9 cellular contexts compared by ENCODE assay signal in genomic region chr4:6688879-6689505, GRCh38. TPM values are rescaled to one million over a fixed set of nuclear protein-coding genes. Genes with fewer than 3 reads are reported as not detected.
DNase-seq lines count a peak whose midpoint lies in the region; ATAC-seq, FAIRE-seq and TF ChIP-seq lines count a peak whose summit lies in the region.
"Had no signal": no experiment of that assay in that cellular context is flagged by ENCODE, and none has a peak within 500 bp of the region (broad histone marks: within the 10 kb centered on the region; RNA-seq: fewer than 3 reads in every experiment).

No MANE protein-coding gene starts in this region.

- H3K27me3 ChIP-seq in A673 (replicated peaks; ENCODE audit: insufficient read depth, low read depth, low read length, poor library complexity), result no peaks in the 10 kb centered on the region
- no peaks in the 10 kb centered on the region for H3K27me3 ChIP-seq in GM12878 (replicated peaks in 1 of 2; ENCODE audit: control insufficient read depth in 2 of 2, insufficient read depth in 2 of 2, low read length in 1 of 2)
- no peaks in the 10 kb centered on the region; a peak in 1 of 5 replicates for H3K27me3 ChIP-seq in HepG2 (ENCODE audit: control insufficient read depth in 1 of 2, insufficient read depth in 2 of 2, low read length in 2 of 2)

- TF ChIP-seq RAD21 in GM12878 (IDR thresholded peaks at IDR 0.05; ENCODE audit: insufficient read depth, low read depth, low read length) (no peak), HepG2 (CRISPR knock-in tag; IDR thresholded peaks at IDR 0.05) (no peak)

- H3K4me3 ChIP-seq in A673 (ENCODE audit: low read depth, low read length, poor library complexity, severe bottlenecking), result no peak overlapping the region
- H3K4me3 ChIP-seq in GM12878, result no peak overlapping the region
- peak overlapping the region; percentile 49 to 74 (median 66); a peak in 5 of 6 replicates for H3K4me3 ChIP-seq in HepG2 (replicated peaks in 1 of 3; ENCODE audit: insufficient read depth in 1 of 3, low read depth in 2 of 3, low read length in 3 of 3)

- CTCF ChIA-PET in A673 (lab: Charles Lee), result no interaction called here
- CTCF ChIA-PET in GM12878 (lab: Yijun Ruan, JAX), result no interaction called here
- CTCF ChIA-PET in HepG2 (lab: Yijun Ruan, JAX; ENCODE audit: low intra/inter-chr PET ratio, low total read pairs), result interaction anchor here (1.9 to 2.3 kb wide), 2 partner anchors 10 to 14 kb away, joined by 4 to 10 read pairs; a partner anchor contains a TSS

- no peak for TF ChIP-seq CTCF in A673 (conservative IDR thresholded peaks at IDR 0.05; ENCODE audit: low read depth, low read length)
- TF ChIP-seq CTCF in GM12878 (IDR thresholded peaks at IDR 0.05 in 2 of 3, conservative IDR thresholded peaks at IDR 0.05 in 1 of 3; ENCODE audit: control insufficient read depth in 2 of 3, extremely low read depth in 1 of 3, insufficient read depth in 1 of 3, low read depth in 3 of 3, low read length in 3 of 3), result no peak
- peak; percentile 44 for TF ChIP-seq CTCF in HepG2 (CRISPR knock-in tag; IDR thresholded peaks at IDR 0.05)

- no peak overlapping the region for H2AFZ ChIP-seq in GM12878 (ENCODE audit: control insufficient read depth, low read depth, low read length)
- H2AFZ ChIP-seq in HepG2 (ENCODE audit: low read length), result no peak overlapping the region

- TF ChIP-seq EP300 in GM12878 (IDR thresholded peaks at IDR 0.05; ENCODE audit: borderline replicate concordance in 1 of 2, control insufficient read depth in 1 of 2, low read depth in 2 of 2, low read length in 2 of 2), result no peak
- TF ChIP-seq EP300 in HepG2 (IDR thresholded peaks at IDR 0.05; ENCODE audit: low read depth in 2 of 2, low read length in 2 of 2), result peak in 1 of 2 experiments; percentile 53; a peak in 1 of 4 replicates
- 0 out of 2 replicates have a peak, but pooled peaks have one; percentile 6 for TF ChIP-seq EP300 in HepG2 (CRISPR knock-in tag; IDR thresholded peaks at IDR 0.05; ENCODE audit: borderline replicate concordance)

- SMC1A ChIA-PET in GM12878 (lab: Charles Lee; ENCODE audit: uncharacterized antibody, unreplicated experiment), result no interaction called here

- RAD21 ChIA-PET in GM12878 (lab: Charles Lee; ENCODE audit: unreplicated experiment), result interaction anchor here (0.6 kb wide), 1 partner anchor 150 kb away, joined by 3 read pairs; no protein-coding TSS in a partner anchor

- in situ Hi-C loops in GM12878 (cut with MboI), result no loop called here
- in situ Hi-C loops in HepG2 (cut with HindIII; ENCODE audit: extremely low pct_ligation_motif_present, low pct_unique_long_range_greater_than_20kb), result no loop called here

- ATAC-seq in GM12878 (peak; percentile 94), HepG2 (peak; percentile 62)

- no peaks in the 10 kb centered on the region for H3K4me1 ChIP-seq in A673 (ENCODE audit: insufficient read depth, low read length, poor library complexity, severe bottlenecking)
- peaks cover 11% of the 10 kb centered on the region for H3K4me1 ChIP-seq in GM12878 (ENCODE audit: control insufficient read depth, insufficient read depth, low read length)
- peaks cover 75% of the 10 kb centered on the region for H3K4me1 ChIP-seq in HepG2 (ENCODE audit: insufficient read depth, low read length)

- intact Hi-C loops in A673 (cut with micrococcal nuclease; ENCODE audit: unreplicated experiment) (no loop called here), GM12878 (cut with micrococcal nuclease; ENCODE audit: unreplicated experiment) (no loop called here), HepG2 (cut with micrococcal nuclease; ENCODE audit: unreplicated experiment) (loop anchor here (2.0 to 10.0 kb wide), 3 partner anchors 14 to 64 kb away; partner anchors contain the start of gene MRFAP1)

- TF ChIP-seq POLR2A in GM12878 (IDR thresholded peaks at IDR 0.05; ENCODE audit: low read depth, low read length) (no peak), HepG2 (IDR thresholded peaks at IDR 0.05; ENCODE audit: insufficient read depth in 1 of 2, low read depth in 2 of 2, low read length in 2 of 2) (peak in 1 of 2 experiments; percentile 32; a peak in 2 of 4 replicates)

- H3K27ac ChIP-seq in A673 (ENCODE audit: low read depth, low read length, poor library complexity, severe bottlenecking), result no peak overlapping the region
- H3K27ac ChIP-seq in GM12878 (ENCODE audit: control insufficient read depth, insufficient read depth), result no peak overlapping the region
- H3K27ac ChIP-seq in HepG2 (ENCODE audit: extremely low read length, insufficient read depth, low read length), result peak overlapping the region; percentile 94

- H3K79me2 ChIP-seq in GM12878 (ENCODE audit: control insufficient read depth, insufficient read depth, low read length), result no peaks in the 10 kb centered on the region
- peaks cover 11% of the 10 kb centered on the region for H3K79me2 ChIP-seq in HepG2 (ENCODE audit: insufficient read depth, low read length)

- no peak overlapping the region for H3K9ac ChIP-seq in GM12878 (ENCODE audit: control insufficient read depth, insufficient read depth, low read length)
- H3K9ac ChIP-seq in HepG2 (ENCODE audit: insufficient read depth, low read depth, low read length), result peak overlapping the region; percentile 75

- FAIRE-seq in GM19239 (lab: Jason Lieb, UNC), result peak; percentile 61
- no peak for FAIRE-seq in GM12878 (lab: Jason Lieb, UNC)
- FAIRE-seq in HepG2 (lab: Jason Lieb, UNC), result peak; percentile 92

- H3K9me3 ChIP-seq in A673 (ENCODE audit: low read depth, low read length, poor library complexity, severe bottlenecking) (no peaks in the 10 kb centered on the region), GM12878 (replicated peaks; ENCODE audit: control insufficient read depth, insufficient read depth, low read length) (no peaks in the 10 kb centered on the region), HepG2 (ENCODE audit: low read length) (no peaks in the 10 kb centered on the region)

- BruUV-seq in A673 (replicated peaks; lab: Mats Ljungman, UMichigan), result no TSS peak
- no TSS peak for BruUV-seq in GM12878 (replicated peaks; lab: Mats Ljungman, UMichigan)
- no TSS peak for BruUV-seq in HepG2 (replicated peaks; lab: Mats Ljungman, UMichigan)

- no peaks in the 10 kb centered on the region for H3K36me3 ChIP-seq in A673 (ENCODE audit: insufficient read depth, low read length, poor library complexity, severe bottlenecking)
- no peaks in the 10 kb centered on the region for H3K36me3 ChIP-seq in GM12878 (ENCODE audit: control insufficient read depth in 2 of 2, insufficient read depth in 2 of 2, low read length in 1 of 2)
- no peaks in the 10 kb centered on the region for H3K36me3 ChIP-seq in HepG2 (replicated peaks in 1 of 2; ENCODE audit: control insufficient read depth in 1 of 2, insufficient read depth in 2 of 2, low read length in 2 of 2)

- peak overlapping the region; percentile 71; the same call in 1 of the 2 replicates for H3K4me2 ChIP-seq in GM12878 (ENCODE audit: control insufficient read depth, insufficient read depth)
- peak overlapping the region; percentile 91 for H3K4me2 ChIP-seq in HepG2 (ENCODE audit: low read depth, low read length)

- peak; percentile 74 for DNase-seq in A673 (ENCODE audit: low spot score)
- DNase-seq in GM19239 (ENCODE audit: insufficient read length, low spot score), result peak; percentile 53
- DNase-seq in HK-2 (ENCODE audit: unreplicated experiment), result peak; percentile 90
- peak; percentile 84 for DNase-seq in UCSD-AML1 (lab: John Stamatoyannopoulos, UW; ENCODE audit: unreplicated experiment)
- no peak for DNase-seq in GM12878 (ENCODE audit: low read depth, low spot score)
- peak; percentile 91 for DNase-seq in HepG2 (ENCODE audit: low spot score)
- peak; percentile 40 for DNase-seq in stimulated activated CD8-positive, alpha-beta memory T cell treated with anti-CD3 and anti-CD28 coated beads, Interleukin-15, amount 100 ng/mL, for 24 hours (ENCODE audit: low read depth)
- DNase-seq in NCI-H1417 treated with DMSO at 0.1 percent for 48 hours (lab: John Stamatoyannopoulos, UW), result no peak

- no peaks in the 10 kb centered on the region for H4K20me1 ChIP-seq in GM12878 (ENCODE audit: control insufficient read depth, insufficient read depth)
- H4K20me1 ChIP-seq in HepG2 (ENCODE audit: insufficient read depth, low read length), result no peaks in the 10 kb centered on the region

- POLR2A ChIA-PET in A673 (lab: Charles Lee; ENCODE audit: low non-redundant PET), result no interaction called here
- POLR2A ChIA-PET in GM12878 (lab: Charles Lee), result no interaction called here
- POLR2A ChIA-PET in HepG2 (lab: Yijun Ruan, JAX), result interaction anchor here (0.6 to 5.5 kb wide), 14 partner anchors 8 to 413 kb away, joined by 3 to 122 read pairs (median 4); partner anchors contain the start of genes BLOC1S4, GRPEL1, MRFAP1 and MRFAP1L1

- WGBS in GM12878 (ENCODE audit: insufficient coverage, insufficient replicate concordance, low lambda C conversion rate, missing lambda C conversion rate), result 23% methylated on average over 23 of the region's 23 CpGs
- WGBS in HepG2 (ENCODE audit: low lambda C conversion rate), result under 1% methylated on average over 18 of the region's 23 CpGs

RNA-seq across cellular contexts. Expression of gene S100P, which starts 4.7 kb away (rescaled TPM):
- total RNA-seq in A673 (2021) (0.45 and 0.98 TPM in 2 replicates), GM12878 (2014; rRNA removed) (not detected in 2 replicates), GM12878 (2014; rRNA removed; fragmentation: Illumina TruSeq; extraction: Trizol) (not detected in 2 replicates), GM12878 (2021) (0.37 and 0.90 TPM in 2 replicates), HepG2 (2016; rRNA removed; fragmentation: Illumina TruSeq; extraction: Trizol) (278 and 348 TPM in 2 replicates)
- total RNA-seq in GM12878 (2013; cell fraction: nucleolus; rRNA removed), result not detected in 2 replicates
- polyA plus RNA-seq in GM12878 (2011; ENCODE audit: low read depth), result not detected
- polyA plus RNA-seq in GM12878 (2011; rRNA removed) (not detected in 2 replicates), GM12878 (2014; fragmentation: Illumina TruSeq; extraction: Trizol) (not detected in 2 replicates), GM12878 (2014; fragmentation: Nextera tagmentation; extraction: Ambion mirVana) (not detected), GM12878 (2014; rRNA removed) (not detected in 2 replicates), GM12878 (2016; fragmentation: Nextera tagmentation; extraction: Ambion mirVana) (not detected), HepG2 (2011; rRNA removed) (1,649 and 1,898 TPM in 2 replicates)
- not detected in 2 replicates for polyA plus RNA-seq in GM12878 (2011; cell fraction: cytosol; rRNA removed)
- not detected in 2 replicates for polyA plus RNA-seq in GM12878 (2011; cell fraction: nucleus; rRNA removed)
- not detected in 2 replicates for polyA plus RNA-seq in GM12878 (2012)
- not detected in 2 replicates for polyA minus RNA-seq in GM12878 (2011; rRNA and poly(A)+ RNA removed)
- 14.4 and 27.8 TPM in 2 replicates for polyA minus RNA-seq in GM12878 (2011; cell fraction: cytosol; rRNA and poly(A)+ RNA removed)
- 3.7 and 12.0 TPM in 2 replicates for polyA minus RNA-seq in GM12878 (2011; cell fraction: nucleus; rRNA and poly(A)+ RNA removed)
- total RNA-seq in HepG2 (2016; cell fraction: cytosol; rRNA removed; fragmentation: Illumina TruSeq; extraction: Trizol; ENCODE audit: low read depth), result 36.9 and 39.1 TPM in 2 replicates
- 251 and 366 TPM in 2 replicates for total RNA-seq in HepG2 (2016; cell fraction: insoluble cytoplasmic fraction; rRNA removed; fragmentation: Illumina TruSeq; extraction: Trizol)
- total RNA-seq in HepG2 (2016; cell fraction: membrane; rRNA removed; fragmentation: Illumina TruSeq; extraction: Trizol), result 71.8 and 83.2 TPM in 2 replicates
- 84.8 and 90.9 TPM in 2 replicates for total RNA-seq in HepG2 (2016; cell fraction: nucleus; rRNA removed; fragmentation: Illumina TruSeq; extraction: Trizol)
- polyA plus RNA-seq in HepG2 (2011; cell fraction: cytosol; rRNA removed), result 422 and 472 TPM in 2 replicates
- polyA plus RNA-seq in HepG2 (2011; cell fraction: nucleus; rRNA removed), result 82.9 and 122 TPM in 2 replicates
- polyA plus RNA-seq in HepG2 (2012), result 700 and 2,334 TPM in 2 replicates
- 30.5 and 35.0 TPM in 2 replicates for polyA plus RNA-seq in HepG2 (2016; cell fraction: cytosol; fragmentation: Illumina TruSeq; extraction: Trizol; ENCODE audit: low read depth)
- 150 and 168 TPM in 2 replicates for polyA plus RNA-seq in HepG2 (2016; cell fraction: insoluble cytoplasmic fraction; fragmentation: Illumina TruSeq; extraction: Trizol; ENCODE audit: low read depth)
- 38.8 and 42.8 TPM in 2 replicates for polyA plus RNA-seq in HepG2 (2016; cell fraction: membrane; fragmentation: Illumina TruSeq; extraction: Trizol; ENCODE audit: low read depth)
- 79.1 and 81.3 TPM in 2 replicates for polyA plus RNA-seq in HepG2 (2016; cell fraction: nucleus; fragmentation: Illumina TruSeq; extraction: Trizol; ENCODE audit: insufficient read depth, low read depth)
- polyA minus RNA-seq in HepG2 (2011; rRNA and poly(A)+ RNA removed; ENCODE audit: low replicate concordance), result 151 and 198 TPM in 2 replicates
- 87.0 and 146 TPM in 2 replicates for polyA minus RNA-seq in HepG2 (2011; cell fraction: cytosol; rRNA and poly(A)+ RNA removed)
- 37.3 and 51.0 TPM in 2 replicates for polyA minus RNA-seq in HepG2 (2011; cell fraction: nucleus; rRNA and poly(A)+ RNA removed)
- polyA plus RNA-seq: neural cell had no signal

RNA-seq across cellular contexts. Expression of gene MRFAP1L1, which starts 20.7 kb away (rescaled TPM):
- total RNA-seq in A673 (2021) (60.8 and 61.0 TPM in 2 replicates), GM12878 (2014; rRNA removed) (41.3 and 52.4 TPM in 2 replicates), GM12878 (2014; rRNA removed; fragmentation: Illumina TruSeq; extraction: Trizol) (61.3 and 65.8 TPM in 2 replicates), GM12878 (2021) (44.0 and 44.2 TPM in 2 replicates), HepG2 (2016; rRNA removed; fragmentation: Illumina TruSeq; extraction: Trizol) (76.6 and 124 TPM in 2 replicates)
- total RNA-seq in GM12878 (2013; cell fraction: nucleolus; rRNA removed), result 29.8 and 30.0 TPM in 2 replicates
- 27.4 TPM for polyA plus RNA-seq in GM12878 (2011; ENCODE audit: low read depth)
- polyA plus RNA-seq in GM12878 (2011; rRNA removed) (85.1 and 117 TPM in 2 replicates), GM12878 (2014; fragmentation: Illumina TruSeq; extraction: Trizol) (61.1 and 67.8 TPM in 2 replicates), GM12878 (2014; fragmentation: Nextera tagmentation; extraction: Ambion mirVana) (10 to 100 TPM; 30.6 to 34.5 TPM), GM12878 (2014; rRNA removed) (51.3 and 58.7 TPM in 2 replicates), GM12878 (2016; fragmentation: Nextera tagmentation; extraction: Ambion mirVana) (10 to 100 TPM; 52.2 to 53.6 TPM), HepG2 (2011; rRNA removed) (39.9 and 44.8 TPM in 2 replicates)
- polyA plus RNA-seq in GM12878 (2011; cell fraction: cytosol; rRNA removed), result 29.5 and 33.3 TPM in 2 replicates
- polyA plus RNA-seq in GM12878 (2011; cell fraction: nucleus; rRNA removed), result 43.6 and 56.6 TPM in 2 replicates
- 36.0 and 41.9 TPM in 2 replicates for polyA plus RNA-seq in GM12878 (2012)
- polyA minus RNA-seq in GM12878 (2011; rRNA and poly(A)+ RNA removed), result 20.3 and 23.2 TPM in 2 replicates
- polyA minus RNA-seq in GM12878 (2011; cell fraction: cytosol; rRNA and poly(A)+ RNA removed), result 9.1 and 12.2 TPM in 2 replicates
- 15.6 and 21.7 TPM in 2 replicates for polyA minus RNA-seq in GM12878 (2011; cell fraction: nucleus; rRNA and poly(A)+ RNA removed)
- total RNA-seq in HepG2 (2016; cell fraction: cytosol; rRNA removed; fragmentation: Illumina TruSeq; extraction: Trizol; ENCODE audit: low read depth), result 12.0 and 14.9 TPM in 2 replicates
- total RNA-seq in HepG2 (2016; cell fraction: insoluble cytoplasmic fraction; rRNA removed; fragmentation: Illumina TruSeq; extraction: Trizol), result 82.6 and 130 TPM in 2 replicates
- 36.1 and 39.2 TPM in 2 replicates for total RNA-seq in HepG2 (2016; cell fraction: membrane; rRNA removed; fragmentation: Illumina TruSeq; extraction: Trizol)
- total RNA-seq in HepG2 (2016; cell fraction: nucleus; rRNA removed; fragmentation: Illumina TruSeq; extraction: Trizol), result 35.4 and 41.2 TPM in 2 replicates
- polyA plus RNA-seq in HepG2 (2011; cell fraction: cytosol; rRNA removed), result 29.0 and 43.5 TPM in 2 replicates
- 12.5 and 20.0 TPM in 2 replicates for polyA plus RNA-seq in HepG2 (2011; cell fraction: nucleus; rRNA removed)
- polyA plus RNA-seq in HepG2 (2012), result 55.6 and 62.7 TPM in 2 replicates
- polyA plus RNA-seq in HepG2 (2016; cell fraction: cytosol; fragmentation: Illumina TruSeq; extraction: Trizol; ENCODE audit: low read depth), result 6.5 and 6.6 TPM in 2 replicates
- 143 and 162 TPM in 2 replicates for polyA plus RNA-seq in HepG2 (2016; cell fraction: insoluble cytoplasmic fraction; fragmentation: Illumina TruSeq; extraction: Trizol; ENCODE audit: low read depth)
- polyA plus RNA-seq in HepG2 (2016; cell fraction: membrane; fragmentation: Illumina TruSeq; extraction: Trizol; ENCODE audit: low read depth), result 21.2 and 21.7 TPM in 2 replicates
- 60.2 and 60.7 TPM in 2 replicates for polyA plus RNA-seq in HepG2 (2016; cell fraction: nucleus; fragmentation: Illumina TruSeq; extraction: Trizol; ENCODE audit: insufficient read depth, low read depth)
- polyA minus RNA-seq in HepG2 (2011; rRNA and poly(A)+ RNA removed; ENCODE audit: low replicate concordance), result 10.4 and 12.8 TPM in 2 replicates
- 13.6 and 15.5 TPM in 2 replicates for polyA minus RNA-seq in HepG2 (2011; cell fraction: cytosol; rRNA and poly(A)+ RNA removed)
- polyA minus RNA-seq in HepG2 (2011; cell fraction: nucleus; rRNA and poly(A)+ RNA removed), result 16.1 and 16.2 TPM in 2 replicates

RNA-seq across cellular contexts. Expression of gene BLOC1S4, which starts 27.0 kb away (rescaled TPM):
- total RNA-seq in A673 (2021) (12.3 and 13.2 TPM in 2 replicates), GM12878 (2014; rRNA removed) (19.9 and 23.8 TPM in 2 replicates), GM12878 (2014; rRNA removed; fragmentation: Illumina TruSeq; extraction: Trizol) (5.8 and 6.9 TPM in 2 replicates), GM12878 (2021) (18.0 and 20.4 TPM in 2 replicates), HepG2 (2016; rRNA removed; fragmentation: Illumina TruSeq; extraction: Trizol) (18.7 and 20.9 TPM in 2 replicates)
- total RNA-seq in GM12878 (2013; cell fraction: nucleolus; rRNA removed), result 5.3 and 5.7 TPM in 2 replicates
- 5.2 TPM for polyA plus RNA-seq in GM12878 (2011; ENCODE audit: low read depth)
- polyA plus RNA-seq in GM12878 (2011; rRNA removed) (9.8 and 11.5 TPM in 2 replicates), GM12878 (2014; fragmentation: Illumina TruSeq; extraction: Trizol) (4.2 and 7.5 TPM in 2 replicates), GM12878 (2014; fragmentation: Nextera tagmentation; extraction: Ambion mirVana) (1 to 10 TPM; 2.7 to 6.3 TPM), GM12878 (2014; rRNA removed) (20.8 and 21.2 TPM in 2 replicates), GM12878 (2016; fragmentation: Nextera tagmentation; extraction: Ambion mirVana) (10 to 100 TPM in 1 of 2 experiments, 1 to 10 TPM in 1; 3.0 to 21.1 TPM), HepG2 (2011; rRNA removed) (15.5 and 17.6 TPM in 2 replicates)
- 11.7 and 17.3 TPM in 2 replicates for polyA plus RNA-seq in GM12878 (2011; cell fraction: cytosol; rRNA removed)
- polyA plus RNA-seq in GM12878 (2011; cell fraction: nucleus; rRNA removed), result 12.7 and 15.0 TPM in 2 replicates
- polyA plus RNA-seq in GM12878 (2012), result 11.9 and 12.5 TPM in 2 replicates
- polyA minus RNA-seq in GM12878 (2011; rRNA and poly(A)+ RNA removed), result 4.9 and 8.0 TPM in 2 replicates
- 4.1 and 5.5 TPM in 2 replicates for polyA minus RNA-seq in GM12878 (2011; cell fraction: cytosol; rRNA and poly(A)+ RNA removed)
- 6.3 and 14.2 TPM in 2 replicates for polyA minus RNA-seq in GM12878 (2011; cell fraction: nucleus; rRNA and poly(A)+ RNA removed)
- total RNA-seq in HepG2 (2016; cell fraction: cytosol; rRNA removed; fragmentation: Illumina TruSeq; extraction: Trizol; ENCODE audit: low read depth), result 4.7 and 6.1 TPM in 2 replicates
- total RNA-seq in HepG2 (2016; cell fraction: insoluble cytoplasmic fraction; rRNA removed; fragmentation: Illumina TruSeq; extraction: Trizol), result 19.1 and 20.1 TPM in 2 replicates
- total RNA-seq in HepG2 (2016; cell fraction: membrane; rRNA removed; fragmentation: Illumina TruSeq; extraction: Trizol), result 11.7 and 12.0 TPM in 2 replicates
- 7.6 and 7.9 TPM in 2 replicates for total RNA-seq in HepG2 (2016; cell fraction: nucleus; rRNA removed; fragmentation: Illumina TruSeq; extraction: Trizol)
- polyA plus RNA-seq in HepG2 (2011; cell fraction: cytosol; rRNA removed), result 19.4 and 26.2 TPM in 2 replicates
- 9.3 and 10.5 TPM in 2 replicates for polyA plus RNA-seq in HepG2 (2011; cell fraction: nucleus; rRNA removed)
- polyA plus RNA-seq in HepG2 (2012), result 10.5 and 11.1 TPM in 2 replicates
- 3.6 and 4.1 TPM in 2 replicates for polyA plus RNA-seq in HepG2 (2016; cell fraction: cytosol; fragmentation: Illumina TruSeq; extraction: Trizol; ENCODE audit: low read depth)
- polyA plus RNA-seq in HepG2 (2016; cell fraction: insoluble cytoplasmic fraction; fragmentation: Illumina TruSeq; extraction: Trizol; ENCODE audit: low read depth), result 22.2 and 23.4 TPM in 2 replicates
- polyA plus RNA-seq in HepG2 (2016; cell fraction: membrane; fragmentation: Illumina TruSeq; extraction: Trizol; ENCODE audit: low read depth), result 7.5 and 8.0 TPM in 2 replicates
- 10.3 and 14.0 TPM in 2 replicates for polyA plus RNA-seq in HepG2 (2016; cell fraction: nucleus; fragmentation: Illumina TruSeq; extraction: Trizol; ENCODE audit: insufficient read depth, low read depth)
- polyA minus RNA-seq in HepG2 (2011; rRNA and poly(A)+ RNA removed; ENCODE audit: low replicate concordance), result 5.1 and 16.2 TPM in 2 replicates
- 9.3 and 9.9 TPM in 2 replicates for polyA minus RNA-seq in HepG2 (2011; cell fraction: cytosol; rRNA and poly(A)+ RNA removed)
- 5.5 and 7.0 TPM in 2 replicates for polyA minus RNA-seq in HepG2 (2011; cell fraction: nucleus; rRNA and poly(A)+ RNA removed)

RNA-seq across cellular contexts. Expression of gene MRFAP1, which starts 48.5 kb away (rescaled TPM):
- total RNA-seq in A673 (2021), result 391 and 402 TPM in 2 replicates
- total RNA-seq in GM12878 (2013; cell fraction: nucleolus; rRNA removed), result 11.5 and 11.9 TPM in 2 replicates
- 48.5 and 50.6 TPM in 2 replicates for total RNA-seq in GM12878 (2014; rRNA removed)
- total RNA-seq in GM12878 (2014; rRNA removed; fragmentation: Illumina TruSeq; extraction: Trizol), result 54.8 and 56.9 TPM in 2 replicates
- total RNA-seq in GM12878 (2021), result 105 TPM in 2 replicates
- 76.4 TPM for polyA plus RNA-seq in GM12878 (2011; ENCODE audit: low read depth)
- polyA plus RNA-seq in GM12878 (2011; rRNA removed), result 97.5 and 99.4 TPM in 2 replicates
- polyA plus RNA-seq in GM12878 (2011; cell fraction: cytosol; rRNA removed), result 61.4 and 95.3 TPM in 2 replicates
- polyA plus RNA-seq in GM12878 (2011; cell fraction: nucleus; rRNA removed), result 50.2 and 76.3 TPM in 2 replicates
- 107 and 111 TPM in 2 replicates for polyA plus RNA-seq in GM12878 (2012)
- polyA plus RNA-seq in GM12878 (2014; fragmentation: Illumina TruSeq; extraction: Trizol), result 69.3 and 70.2 TPM in 2 replicates
- polyA plus RNA-seq in GM12878 (2014; fragmentation: Nextera tagmentation; extraction: Ambion mirVana), result 10 to 100 TPM; 18.7 to 38.0 TPM
- 103 and 105 TPM in 2 replicates for polyA plus RNA-seq in GM12878 (2014; rRNA removed)
- polyA plus RNA-seq in GM12878 (2016; fragmentation: Nextera tagmentation; extraction: Ambion mirVana), result 10 to 100 TPM; 92.3 to 92.8 TPM
- polyA minus RNA-seq in GM12878 (2011; rRNA and poly(A)+ RNA removed), result 19.4 and 21.8 TPM in 2 replicates
- polyA minus RNA-seq in GM12878 (2011; cell fraction: cytosol; rRNA and poly(A)+ RNA removed), result 9.2 and 14.2 TPM in 2 replicates
- 12.5 and 17.5 TPM in 2 replicates for polyA minus RNA-seq in GM12878 (2011; cell fraction: nucleus; rRNA and poly(A)+ RNA removed)
- 158 and 254 TPM in 2 replicates for total RNA-seq in HepG2 (2016; rRNA removed; fragmentation: Illumina TruSeq; extraction: Trizol)
- 31.0 and 37.7 TPM in 2 replicates for total RNA-seq in HepG2 (2016; cell fraction: cytosol; rRNA removed; fragmentation: Illumina TruSeq; extraction: Trizol; ENCODE audit: low read depth)
- total RNA-seq in HepG2 (2016; cell fraction: insoluble cytoplasmic fraction; rRNA removed; fragmentation: Illumina TruSeq; extraction: Trizol), result 174 and 249 TPM in 2 replicates
- total RNA-seq in HepG2 (2016; cell fraction: membrane; rRNA removed; fragmentation: Illumina TruSeq; extraction: Trizol), result 87.0 and 105 TPM in 2 replicates
- 67.5 and 68.6 TPM in 2 replicates for total RNA-seq in HepG2 (2016; cell fraction: nucleus; rRNA removed; fragmentation: Illumina TruSeq; extraction: Trizol)
- 103 and 112 TPM in 2 replicates for polyA plus RNA-seq in HepG2 (2011; rRNA removed)
- 110 and 141 TPM in 2 replicates for polyA plus RNA-seq in HepG2 (2011; cell fraction: cytosol; rRNA removed)
- 54.5 and 54.7 TPM in 2 replicates for polyA plus RNA-seq in HepG2 (2011; cell fraction: nucleus; rRNA removed)
- 198 and 236 TPM in 2 replicates for polyA plus RNA-seq in HepG2 (2012)
- polyA plus RNA-seq in HepG2 (2016; cell fraction: cytosol; fragmentation: Illumina TruSeq; extraction: Trizol; ENCODE audit: low read depth), result 55.7 and 56.7 TPM in 2 replicates
- polyA plus RNA-seq in HepG2 (2016; cell fraction: insoluble cytoplasmic fraction; fragmentation: Illumina TruSeq; extraction: Trizol; ENCODE audit: low read depth), result 509 and 563 TPM in 2 replicates
- 117 and 129 TPM in 2 replicates for polyA plus RNA-seq in HepG2 (2016; cell fraction: membrane; fragmentation: Illumina TruSeq; extraction: Trizol; ENCODE audit: low read depth)
- 205 and 206 TPM in 2 replicates for polyA plus RNA-seq in HepG2 (2016; cell fraction: nucleus; fragmentation: Illumina TruSeq; extraction: Trizol; ENCODE audit: insufficient read depth, low read depth)
- polyA minus RNA-seq in HepG2 (2011; rRNA and poly(A)+ RNA removed; ENCODE audit: low replicate concordance), result 19.4 and 22.0 TPM in 2 replicates
- polyA minus RNA-seq in HepG2 (2011; cell fraction: cytosol; rRNA and poly(A)+ RNA removed), result 29.9 and 30.5 TPM in 2 replicates
- 21.4 and 24.6 TPM in 2 replicates for polyA minus RNA-seq in HepG2 (2011; cell fraction: nucleus; rRNA and poly(A)+ RNA removed)

Comparison
In these comparisons a context has a peak if more than half of its experiments do, and no peak if none do; other contexts are left out.
1. DNase-seq: peak in A673 (single experiment), GM19239 (single experiment), HK-2 (single experiment), UCSD-AML1 (single experiment), HepG2 (single experiment) and stimulated activated CD8-positive, alpha-beta memory T cell treated with anti-CD3 and anti-CD28 coated beads, Interleukin-15, amount 100 ng/mL, for 24 hours (single experiment); none in GM12878 (single experiment) and NCI-H1417 treated with DMSO at 0.1 percent for 48 hours (single experiment).
2. H3K4me3 ChIP-seq: peak in HepG2 (3 of 3); none in A673 (single experiment) and GM12878 (single experiment).
3. RNA of gene S100P, which starts 4.7 kb away (total RNA-seq): 36.9 to 366 TPM in HepG2; 0.45 to 0.98 TPM in A673 and 0.37 to 0.90 TPM in GM12878; every median in the first group is over 10 times any median in the second.